Comparison of ENCODE assay signal across 9 cellular contexts in the genomic region with DNA sequence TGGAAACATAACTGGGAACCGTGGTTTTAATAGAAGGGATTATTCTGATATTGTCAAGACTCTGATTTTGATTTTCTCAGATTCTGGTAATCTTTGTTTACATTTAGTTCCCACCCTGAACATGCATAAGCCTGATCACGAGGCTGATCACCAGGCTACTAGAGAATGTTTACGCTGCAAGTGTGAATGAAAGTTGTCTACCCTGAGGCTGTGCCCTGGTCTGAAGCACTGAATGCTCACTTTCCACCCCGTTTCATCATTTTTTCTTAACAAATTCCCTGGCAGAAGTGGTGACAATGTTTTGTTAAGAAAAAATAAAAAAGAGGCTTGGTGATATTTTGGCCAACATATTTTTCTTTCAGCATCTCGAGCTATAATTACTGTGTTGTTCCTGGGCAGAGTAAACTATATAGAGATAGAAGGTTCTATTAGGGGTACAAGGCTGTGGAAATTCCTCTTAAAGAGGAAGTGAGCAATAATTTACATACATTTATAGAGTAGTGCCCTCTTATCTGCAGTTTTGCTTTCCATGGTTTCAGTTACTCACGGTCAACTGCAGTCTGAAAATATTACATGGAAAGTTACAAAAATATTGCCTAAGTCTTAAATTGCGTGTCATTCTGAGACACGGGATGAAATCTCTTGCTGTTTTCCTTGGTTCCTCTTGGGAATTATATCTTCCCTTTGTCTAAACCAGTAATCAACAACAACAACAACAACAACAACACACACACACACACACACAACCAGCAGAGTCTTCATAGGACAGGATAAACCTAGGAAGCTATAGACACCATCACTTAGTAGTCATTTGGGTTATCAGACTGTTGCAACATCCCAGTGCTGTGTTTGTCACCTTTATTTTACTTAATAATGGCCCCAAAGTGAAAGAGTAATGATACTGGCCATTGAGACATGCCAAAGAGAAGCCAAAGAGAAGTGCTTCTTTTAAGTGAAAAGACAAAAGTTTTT.
A peak's percentile ranks its signal among the peaks of the same experiment; 100 is the strongest.
DNase-seq lines count a peak whose midpoint lies in the region; ATAC-seq and TF ChIP-seq lines count a peak whose summit lies in the region.
"Had no signal": no experiment of that assay in that cellular context is flagged by ENCODE, and none has a peak within 500 bp of the region (broad histone marks: within the 10 kb centered on the region; RNA-seq: fewer than 3 reads in every experiment).

No MANE protein-coding gene starts in this region.

- H3K27ac ChIP-seq in MM.1S (ENCODE audit: low read length) (peak overlapping the region; percentile 35; the same call in 1 of the 2 replicates), SJCRH30 (no peak overlapping the region)

- H3K4me3 ChIP-seq in MM.1S (ENCODE audit: low read length) (0 out of 2 replicates have a peak overlapping the region, but pooled peaks have one; percentile 6), fibroblast of the aortic adventitia (ENCODE audit: low read depth, low read length) (no peak overlapping the region), SJCRH30 (no peak overlapping the region)

- H3K9me3 ChIP-seq in MM.1S (replicated peaks; ENCODE audit: insufficient read depth, low read length) (no peaks in the 10 kb centered on the region), SJCRH30 (replicated peaks) (no peaks in the 10 kb centered on the region)

- ATAC-seq in GM18508 (IDR thresholded peaks at IDR 0.05; ENCODE audit: insufficient read depth, unreplicated experiment), result peak; percentile 96
- ATAC-seq in activated T-helper 17 cell treated with anti-CD3 and anti-CD28 coated beads, Interleukin-2, amount 50 U/mL, for 72 hours (replicated peaks), result no peak

- no peaks in the 10 kb centered on the region for H3K9me2 ChIP-seq in MM.1S (replicated peaks; ENCODE audit: insufficient read depth, low read length)

- no peaks in the 10 kb centered on the region for H3F3A ChIP-seq in MM.1S (ENCODE audit: insufficient read depth, low read length)

- no peaks in the 10 kb centered on the region for H3K79me2 ChIP-seq in MM.1S (ENCODE audit: low read length)

- no peak overlapping the region; the same call in 1 of the 2 replicates for H2AFZ ChIP-seq in MM.1S (ENCODE audit: low read length)

- no peaks in the 10 kb centered on the region for H4K20me1 ChIP-seq in MM.1S (ENCODE audit: insufficient read depth, low read length)

- no peak overlapping the region; the same call in 1 of the 2 replicates for H3K9ac ChIP-seq in MM.1S (ENCODE audit: low read length)

- peaks cover 42% of the 10 kb centered on the region for H3K4me1 Mint-ChIP-seq in HFFc6 (ENCODE audit: low read depth)
- H3K4me1 Mint-ChIP-seq in activated T-helper 17 cell treated with anti-CD3 and anti-CD28 coated beads, Interleukin-2, amount 50 U/mL, for 72 hours, result no peaks in the 10 kb centered on the region

- H3K9me3 Mint-ChIP-seq in HFFc6, result no peaks in the 10 kb centered on the region
- H3K9me3 Mint-ChIP-seq in activated T-helper 17 cell treated with anti-CD3 and anti-CD28 coated beads, Interleukin-2, amount 50 U/mL, for 72 hours, result no peaks in the 10 kb centered on the region

- no peaks in the 10 kb centered on the region for H3K27me3 Mint-ChIP-seq in HFFc6 (ENCODE audit: insufficient read depth)
- H3K27me3 Mint-ChIP-seq in activated T-helper 17 cell treated with anti-CD3 and anti-CD28 coated beads, Interleukin-2, amount 50 U/mL, for 72 hours, result peaks cover 5% of the 10 kb centered on the region

- H3K36me3 ChIP-seq in MM.1S (replicated peaks; ENCODE audit: insufficient read depth, low read length) (no peaks in the 10 kb centered on the region), SJCRH30 (no peaks in the 10 kb centered on the region)

- peak overlapping the region; percentile 54; the same call in 1 of the 2 replicates for H3K4me3 Mint-ChIP-seq in HFFc6
- no peak overlapping the region for H3K4me3 Mint-ChIP-seq in activated T-helper 17 cell treated with anti-CD3 and anti-CD28 coated beads, Interleukin-2, amount 50 U/mL, for 72 hours

- no peak for DNase-seq in HFFc6
- peak; percentile 22 for DNase-seq in MM.1S
- DNase-seq in fibroblast of the aortic adventitia (ENCODE audit: low read depth), result peak; percentile 75
- DNase-seq in SJCRH30, result no peak
- no peak for DNase-seq in SHP77 (lab: John Stamatoyannopoulos, UW)
- no peak for DNase-seq in stimulated activated naive CD4-positive, alpha-beta T cell treated with Interleukin-2 at 50 U/mL for 16 hours (lab: John Stamatoyannopoulos, UW)
- DNase-seq: DMS53 had no signal

- H3K36me3 Mint-ChIP-seq in HFFc6 (ENCODE audit: low read depth), result peaks cover 18% of the 10 kb centered on the region; the same call in 1 of the 2 replicates
- no peaks in the 10 kb centered on the region for H3K36me3 Mint-ChIP-seq in activated T-helper 17 cell treated with anti-CD3 and anti-CD28 coated beads, Interleukin-2, amount 50 U/mL, for 72 hours (ENCODE audit: low read depth)

- H3K27me3 ChIP-seq in MM.1S (replicated peaks; ENCODE audit: insufficient read depth, low read length) (no peaks in the 10 kb centered on the region), SJCRH30 (no peaks in the 10 kb centered on the region)

- TF ChIP-seq CTCF in HFFc6 (IDR thresholded peaks at IDR 0.05) (no peak), MM.1S (IDR thresholded peaks at IDR 0.05; ENCODE audit: low read length) (no peak), fibroblast of the aortic adventitia (IDR thresholded peaks at IDR 0.05; ENCODE audit: insufficient read depth, low read length) (no peak)

- peak overlapping the region; percentile 47; the same call in 1 of the 2 replicates for H3K4me2 ChIP-seq in MM.1S (ENCODE audit: low read depth, low read length)

- peak overlapping the region; percentile 78; the same call in 1 of the 2 replicates for H3K27ac Mint-ChIP-seq in HFFc6
- no peak overlapping the region for H3K27ac Mint-ChIP-seq in activated T-helper 17 cell treated with anti-CD3 and anti-CD28 coated beads, Interleukin-2, amount 50 U/mL, for 72 hours

- H3K4me1 ChIP-seq in MM.1S (ENCODE audit: low read length) (peaks cover 8% of the 10 kb centered on the region), SJCRH30 (peaks cover 20% of the 10 kb centered on the region)

Comparison
In these comparisons a context has a peak if more than half of its experiments do, and no peak if none do; other contexts are left out.
1. DNase-seq: peak in MM.1S (single experiment) and fibroblast of the aortic adventitia (single experiment); none in HFFc6 (single experiment), SJCRH30 (0 of 2), SHP77 (0 of 2) and stimulated activated naive CD4-positive, alpha-beta T cell treated with Interleukin-2 at 50 U/mL for 16 hours (single experiment).